Comparison of ENCODE assay signal across 32 cellular contexts in genomic region chr19:16524991-16525734, GRCh38. TPM values are rescaled to one million over a fixed set of nuclear protein-coding genes. Genes with fewer than 3 reads are reported as not detected.
"Had no signal": no experiment of that assay in that cellular context is flagged by ENCODE, and none has a peak within 500 bp of the region (broad histone marks: within the 10 kb centered on the region; RNA-seq: fewer than 3 reads in every experiment).

No MANE protein-coding gene starts in this region.

- H3K27me3 Mint-ChIP-seq: activated naive CD8-positive, alpha-beta T cell; activated T-cell treated with anti-CD3 and anti-CD28 coated beads, Interleukin-2, amount 50 U/mL, for 24 hours; activated T-helper 17 cell treated with anti-CD3 and anti-CD28 coated beads, Interleukin-2, amount 50 U/mL, for 72 hours; brain; central memory CD8-positive, alpha-beta T cell had no signal

- DNase-seq: activated CD4-positive, alpha-beta T cell treated with anti-CD3 and anti-CD28 coated beads for 48 hours; activated CD4-positive, alpha-beta T cell treated with anti-CD3 and anti-CD28 coated beads, Interleukin-2, amount 50 U/mL, for 4 hours; activated CD4-positive, CD25-positive, alpha-beta regulatory T cell treated with anti-CD3 and anti-CD28 coated beads, Interleukin-2, amount 50 U/mL, for 72 hours; activated CD8-positive, alpha-beta memory T cell treated with anti-CD3 and anti-CD28 coated beads, Interleukin-2, amount 50 U/mL, for 48 hours; activated CD8-positive, alpha-beta T cell treated with anti-CD3 and anti-CD28 coated beads, Interleukin-2, amount 10 ng/mL, durations not matched to agents 7 days and 5 days; activated gamma-delta T cell; activated naive CD4-positive, alpha-beta T cell treated with anti-CD3 and anti-CD28 coated beads for 36 hours; activated T-cell treated with anti-CD3 and anti-CD28 coated beads, Interleukin-2, amount 50 U/mL, for 24 hours; amygdala; MV-4-11; NCI-H1092 treated with DMSO at 0.1 percent for 48 hours; NCI-H1436; NCI-H1694 treated with DMSO at 0.1 percent for 48 hours; NCI-H2029 treated with DMSO at 0.1 percent for 48 hours; NCI-H345; NCI-H510A treated with DMSO at 0.1 percent for 48 hours; NCI-H69; NK-92 treated with Interleukin-12 subunit alpha and Interleukin-12 subunit beta, amount 100 ng/mL, for 24 hours; OCI-M1; Right ventricle myocardium superior; RPMI8226 had no signal

- ATAC-seq: activated CD8-positive, alpha-beta T cell treated with anti-CD3 and anti-CD28 coated beads, Interleukin-2, amount 10 ng/mL, durations not matched to agents 7 days and 5 days; activated T-helper 17 cell treated with anti-CD3 and anti-CD28 coated beads, Interleukin-2, amount 50 U/mL, for 72 hours; Panc1; SK-N-SH treated with all-trans-retinoic acid at 6 μM for 48 hours; WTC11 had no signal

- H3K9me3 Mint-ChIP-seq: activated naive CD4-positive, alpha-beta T cell treated with anti-CD3 and anti-CD28 coated beads for 36 hours; activated T-cell treated with anti-CD3 and anti-CD28 coated beads, Interleukin-2, amount 50 U/mL, for 24 hours; activated T-helper 17 cell treated with anti-CD3 and anti-CD28 coated beads, Interleukin-2, amount 50 U/mL, for 72 hours; brain; central memory CD8-positive, alpha-beta T cell; T-helper 1 cell treated with Interleukin-12 subunit alpha and Interleukin-12 subunit beta and Interleukin-4 antibody, amounts not matched to agents 30 μg/mL and 1 μg/mL, for 36 hours; WTC11 had no signal

- H3K27ac Mint-ChIP-seq: activated CD8-positive, alpha-beta T cell treated with anti-CD3 and anti-CD28 coated beads, Interleukin-2, amount 10 ng/mL, durations not matched to agents 7 days and 5 days; activated naive CD4-positive, alpha-beta T cell treated with anti-CD3 and anti-CD28 coated beads for 36 hours; activated naive CD8-positive, alpha-beta T cell; activated T-cell treated with anti-CD3 and anti-CD28 coated beads, Interleukin-2, amount 50 U/mL, for 24 hours; activated T-helper 17 cell treated with anti-CD3 and anti-CD28 coated beads, Interleukin-2, amount 50 U/mL, for 72 hours; brain; T-helper 1 cell treated with Interleukin-12 subunit alpha and Interleukin-12 subunit beta and Interleukin-4 antibody, amounts not matched to agents 30 μg/mL and 1 μg/mL, for 36 hours; WTC11 had no signal

- H3K36me3 Mint-ChIP-seq: activated naive CD8-positive, alpha-beta T cell had no signal

- H3K4me3 Mint-ChIP-seq: activated CD8-positive, alpha-beta T cell treated with anti-CD3 and anti-CD28 coated beads, Interleukin-2, amount 10 ng/mL, durations not matched to agents 7 days and 5 days; activated naive CD4-positive, alpha-beta T cell treated with anti-CD3 and anti-CD28 coated beads for 36 hours; activated naive CD8-positive, alpha-beta T cell; activated T-cell treated with anti-CD3 and anti-CD28 coated beads, Interleukin-2, amount 50 U/mL, for 24 hours; activated T-helper 17 cell treated with anti-CD3 and anti-CD28 coated beads, Interleukin-2, amount 50 U/mL, for 72 hours; brain; central memory CD8-positive, alpha-beta T cell; T-helper 1 cell treated with Interleukin-12 subunit alpha and Interleukin-12 subunit beta and Interleukin-4 antibody, amounts not matched to agents 30 μg/mL and 1 μg/mL, for 36 hours; WTC11 had no signal

- H3K4me1 Mint-ChIP-seq: activated T-helper 17 cell treated with anti-CD3 and anti-CD28 coated beads, Interleukin-2, amount 50 U/mL, for 72 hours; brain; central memory CD8-positive, alpha-beta T cell; WTC11 had no signal

RNA-seq across cellular contexts. Expression of gene CALR3, which starts 29.2 kb away (rescaled TPM):
- total RNA-seq: activated CD8-positive, alpha-beta T cell treated with anti-CD3 and anti-CD28 coated beads, Interleukin-2, amount 10 ng/mL, durations not matched to agents 7 days and 5 days; activated naive CD4-positive, alpha-beta T cell treated with anti-CD3 and anti-CD28 coated beads for 36 hours; activated T-helper 17 cell treated with anti-CD3 and anti-CD28 coated beads, Interleukin-2, amount 50 U/mL, for 72 hours; astrocyte; MCF 10A; Right ventricle myocardium superior; SJSA1 had no signal
